Comparison of ENCODE assay signal across 8 cellular contexts in genomic region chr20:35700625-35701148, GRCh38. TPM values are rescaled to one million over a fixed set of nuclear protein-coding genes. Genes with fewer than 3 reads are reported as not detected.
DNase-seq lines count a peak whose midpoint lies in the region; ATAC-seq and TF ChIP-seq lines count a peak whose summit lies in the region.

No MANE protein-coding gene starts in this region.

- H3K27me3 ChIP-seq in OCI-LY3 (ENCODE audit: low read depth, low read length) = no peaks in the 10 kb centered on the region

- peaks cover 50% of the 10 kb centered on the region for H3K79me2 ChIP-seq in OCI-LY3 (ENCODE audit: low read length)

- TF ChIP-seq CTCF in GM12865 (IDR thresholded peaks at IDR 0.05; ENCODE audit: insufficient read depth, low read depth, low read length, missing control alignments) (no peak), OCI-LY3 (IDR thresholded peaks at IDR 0.05; ENCODE audit: low read depth, low read length) (no peak), choroid plexus epithelial cell (conservative IDR thresholded peaks at IDR 0.05; ENCODE audit: low read depth, low read length) (no peak), osteocyte (IDR thresholded peaks at IDR 0.05) (no peak)

- H3K4me2 ChIP-seq in OCI-LY3 (ENCODE audit: low read length) = peak overlapping the region; percentile 72

- peaks cover 19% of the 10 kb centered on the region for H3K4me1 ChIP-seq in OCI-LY3 (ENCODE audit: low read length)

- no peaks in the 10 kb centered on the region for H3K9me3 Mint-ChIP-seq in osteocyte (ENCODE audit: unreplicated experiment)

- H3K27ac Mint-ChIP-seq in osteocyte (ENCODE audit: unreplicated experiment) = peak overlapping the region; percentile 96

- DNase-seq in GM12865 (ENCODE audit: low read depth) (no peak), choroid plexus epithelial cell (ENCODE audit: low read depth) (no peak), osteocyte (ENCODE audit: extremely low spot score, unreplicated experiment) (peak; percentile 53), NCI-H1105 (lab: John Stamatoyannopoulos, UW) (no peak), putamen (ENCODE audit: low spot score) (no peak)

- peaks cover 23% of the 10 kb centered on the region for H4K20me1 ChIP-seq in OCI-LY3 (ENCODE audit: insufficient read depth, low read length)

- H3K27ac ChIP-seq in OCI-LY3 (ENCODE audit: low read length) = 0 out of 2 replicates have a peak overlapping the region, but pooled peaks have one; percentile 64

- no peaks in the 10 kb centered on the region for H3K27me3 Mint-ChIP-seq in osteocyte (ENCODE audit: unreplicated experiment)

- H3K36me3 Mint-ChIP-seq in osteocyte (ENCODE audit: unreplicated experiment) = peaks cover 32% of the 10 kb centered on the region

- peak overlapping the region; percentile 82; the same call in 1 of the 2 replicates for H3K9ac ChIP-seq in OCI-LY3 (ENCODE audit: low read length)

- ATAC-seq in GM18909 (IDR thresholded peaks at IDR 0.05; ENCODE audit: poor library complexity, unreplicated experiment) (no peak), GM19023 (IDR thresholded peaks at IDR 0.05; ENCODE audit: unreplicated experiment) (no peak)

- H2AFZ ChIP-seq in OCI-LY3 (ENCODE audit: low read depth, low read length) = no peak overlapping the region

- H3K4me1 Mint-ChIP-seq in osteocyte (ENCODE audit: unreplicated experiment) = peaks cover 32% of the 10 kb centered on the region

- H3K4me3 Mint-ChIP-seq in osteocyte (ENCODE audit: unreplicated experiment) = peak overlapping the region; percentile 90

- H3K9me3 ChIP-seq in OCI-LY3 (ENCODE audit: insufficient read depth, low read length) = no peaks in the 10 kb centered on the region

- H3K4me3 ChIP-seq in GM12865 (ENCODE audit: low read depth, low read length) = peak overlapping the region; percentile 99; the same call in 1 of the 2 replicates
- H3K4me3 ChIP-seq in OCI-LY3 (ENCODE audit: low read length) = peak overlapping the region; percentile 80
- H3K4me3 ChIP-seq in choroid plexus epithelial cell (ENCODE audit: low read depth, low read length) = peak overlapping the region; percentile 98

- H3K36me3 ChIP-seq in OCI-LY3 (replicated peaks; ENCODE audit: low read depth, low read length) = peaks cover 35% of the 10 kb centered on the region

RNA-seq across cellular contexts. Expression of gene ROMO1, which starts 1.5 kb away (rescaled TPM):
- 110 and 116 TPM in 2 replicates for total RNA-seq in osteocyte

RNA-seq across cellular contexts. Expression of gene NFS1, which starts 1.5 kb away (rescaled TPM):
- total RNA-seq in osteocyte = 26.0 and 29.4 TPM in 2 replicates

RNA-seq across cellular contexts. Expression of gene CPNE1, which starts 36.0 kb away (rescaled TPM):
- total RNA-seq in osteocyte = 164 and 180 TPM in 2 replicates

RNA-seq across cellular contexts. Expression of gene RBM12, which starts 36.0 kb away (rescaled TPM):
- total RNA-seq in osteocyte = 85.5 and 97.3 TPM in 2 replicates

RNA-seq across cellular contexts. Expression of gene RBM39, which starts 41.4 kb away (rescaled TPM):
- 324 and 329 TPM in 2 replicates for total RNA-seq in osteocyte
